ENCODE assay signal across 30 cellular contexts in the genomic region with DNA sequence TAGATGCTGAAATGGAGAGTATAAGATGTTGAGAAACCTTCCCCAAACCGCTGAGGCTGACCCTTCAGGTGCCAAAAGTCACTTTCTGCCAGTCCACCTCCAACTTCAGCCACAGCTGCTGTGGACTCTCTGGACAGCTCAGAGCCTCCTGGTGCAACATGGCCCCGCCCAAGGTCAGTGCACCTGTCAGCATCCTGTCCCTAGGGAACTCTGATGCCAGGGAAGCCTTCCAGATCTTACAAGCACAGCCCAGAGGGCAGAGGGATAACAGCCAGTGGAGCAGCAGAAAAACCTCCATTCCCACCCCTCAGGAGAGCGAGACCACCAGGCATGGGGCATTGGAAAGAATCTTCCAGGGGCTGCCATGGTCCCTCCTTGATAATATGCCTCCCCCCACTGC. TPM values are rescaled to one million over a fixed set of nuclear protein-coding genes. Genes with fewer than 3 reads are reported as not detected.
DNase-seq lines count a peak whose midpoint lies in the region; ATAC-seq and TF ChIP-seq lines count a peak whose summit lies in the region.
"Had no signal": no experiment of that assay in that cellular context is flagged by ENCODE, and none has a peak within 500 bp of the region (broad histone marks: within the 10 kb centered on the region; RNA-seq: fewer than 3 reads in every experiment).

No MANE protein-coding gene starts in this region.

- H3K9me3 Mint-ChIP-seq in stimulated activated effector memory CD8-positive, alpha-beta T cell treated with anti-CD3 and anti-CD28 coated beads, Interleukin-12 subunit alpha, Interleukin-12 subunit beta, amount 100 ng/mL, for 72 hours, result no peaks in the 10 kb centered on the region
- H3K9me3 Mint-ChIP-seq: activated naive CD4-positive, alpha-beta T cell treated with anti-CD3 and anti-CD28 coated beads, Interleukin-2, amount 50 U/mL, for 72 hours; neural progenitor cell had no signal

- peaks cover 11% of the 10 kb centered on the region for H3K4me1 Mint-ChIP-seq in stimulated activated effector memory CD8-positive, alpha-beta T cell treated with anti-CD3 and anti-CD28 coated beads, Interleukin-12 subunit alpha, Interleukin-12 subunit beta, amount 100 ng/mL, for 72 hours

- TF ChIP-seq CTCF in RWPE2 (IDR thresholded peaks at IDR 0.05; ENCODE audit: poor library complexity, severe bottlenecking) (no peak), lower lobe of right lung (IDR thresholded peaks at IDR 0.05) (no peak), ascending aorta (IDR thresholded peaks at IDR 0.05) (no peak)

- peak overlapping the region; percentile 64 for H3K27ac Mint-ChIP-seq in stimulated activated effector memory CD8-positive, alpha-beta T cell treated with anti-CD3 and anti-CD28 coated beads, Interleukin-12 subunit alpha, Interleukin-12 subunit beta, amount 100 ng/mL, for 72 hours
- H3K27ac Mint-ChIP-seq: activated CD4-positive, alpha-beta T cell treated with anti-CD3 and anti-CD28 coated beads for 36 hours; activated naive CD4-positive, alpha-beta T cell treated with anti-CD3 and anti-CD28 coated beads, Interleukin-2, amount 50 U/mL, for 72 hours had no signal

- H3K36me3 ChIP-seq in H7 (replicated peaks; ENCODE audit: control insufficient read depth, insufficient read depth, low read length) (no peaks in the 10 kb centered on the region), RWPE2 (ENCODE audit: low read depth) (no peaks in the 10 kb centered on the region), lower lobe of right lung (no peaks in the 10 kb centered on the region), ascending aorta (no peaks in the 10 kb centered on the region)
- H3K36me3 ChIP-seq: BLaER1 treated with 17β-estradiol and CSF1 and Interleukin-3, amounts not matched to agents 10 nM and 100 nM; neural progenitor cell; Peyer's patch; tibial artery had no signal

- intact Hi-C loops in lower lobe of right lung (cut with DNase I), result no loop called here
- intact Hi-C loops in ascending aorta (cut with DNase I), result no loop called here

- 0 out of 2 replicates have a peak, but pooled peaks cover 1% of the 10 kb centered on the region for H3K27me3 ChIP-seq in H7 (ENCODE audit: control insufficient read depth, insufficient read depth, low read length)
- no peaks in the 10 kb centered on the region for H3K27me3 ChIP-seq in RWPE2 (ENCODE audit: insufficient read depth, poor library complexity, severe bottlenecking)
- no peaks in the 10 kb centered on the region for H3K27me3 ChIP-seq in lower lobe of right lung (ENCODE audit: low read depth)
- H3K27me3 ChIP-seq in ascending aorta, result no peaks in the 10 kb centered on the region
- H3K27me3 ChIP-seq: Peyer's patch had no signal

- H3K36me3 Mint-ChIP-seq in stimulated activated effector memory CD8-positive, alpha-beta T cell treated with anti-CD3 and anti-CD28 coated beads, Interleukin-12 subunit alpha, Interleukin-12 subunit beta, amount 100 ng/mL, for 72 hours, result no peaks in the 10 kb centered on the region
- H3K36me3 Mint-ChIP-seq: activated naive CD4-positive, alpha-beta T cell treated with anti-CD3 and anti-CD28 coated beads, Interleukin-2, amount 50 U/mL, for 72 hours; neural progenitor cell had no signal

- ATAC-seq in RWPE2 (ENCODE audit: low read depth) (no peak), lower lobe of right lung (no peak), HG02763 (IDR thresholded peaks at IDR 0.05; ENCODE audit: unreplicated experiment) (no peak)
- ATAC-seq in stimulated activated effector memory CD8-positive, alpha-beta T cell treated with anti-CD3 and anti-CD28 coated beads, Interleukin-12 subunit alpha, Interleukin-12 subunit beta, amount 100 ng/mL, for 72 hours, result no peak
- ATAC-seq: activated CD4-positive, alpha-beta T cell treated with anti-CD3 and anti-CD28 coated beads for 36 hours; activated naive CD4-positive, alpha-beta T cell treated with anti-CD3 and anti-CD28 coated beads, Interleukin-2, amount 50 U/mL, for 72 hours had no signal

- H3K27ac ChIP-seq in RWPE2 (ENCODE audit: poor library complexity, severe bottlenecking) (no peak overlapping the region), lower lobe of right lung (no peak overlapping the region), ascending aorta (no peak overlapping the region)
- H3K27ac ChIP-seq: BLaER1 treated with 17β-estradiol and CSF1 and Interleukin-3, amounts not matched to agents 10 nM and 100 nM; HL-60; KMS-11; neural progenitor cell; Peyer's patch; tibial artery; VCaP had no signal

- DNase-seq in H7 (peak; percentile 15), RWPE2 (ENCODE audit: low spot score) (peak; percentile 30), lower lobe of right lung (peak; percentile 15), ascending aorta (ENCODE audit: low spot score in 2 of 2) (no peak), NCI-H1092 (lab: John Stamatoyannopoulos, UW) (no peak)
- DNase-seq in stimulated activated effector memory CD8-positive, alpha-beta T cell treated with anti-CD3 and anti-CD28 coated beads, Interleukin-12 subunit alpha, Interleukin-12 subunit beta, amount 100 ng/mL, for 72 hours (ENCODE audit: low spot score in 2 of 2), result no peak
- DNase-seq: activated CD4-positive, alpha-beta T cell treated with anti-CD3 and anti-CD28 coated beads for 36 hours; activated effector memory CD4-positive, alpha-beta T cell treated with Interleukin-2 at 50 U/mL for 16 hours; activated T-cell treated with anti-CD3 and anti-CD28 coated beads, Interleukin-2, amount 50 U/mL, for 1 hour; COR-L47; DMS79; hippocampal formation; NCI-H1417 treated with DMSO at 0.1 percent for 48 hours; NCI-H2029 treated with DMSO at 0.1 percent for 48 hours; stimulated activated CD4-positive, alpha-beta T cell treated with anti-CD3 and anti-CD28 coated beads, Interleukin-12 subunit alpha, Interleukin-12 subunit beta, amount 100 ng/mL, for 4 hours; stimulated activated CD4-positive, alpha-beta T cell treated with anti-CD3 and anti-CD28 coated beads, Interleukin-4, amount 100 ng/mL, for 1 hour; SW 1271; T1000; tibial artery had no signal

- H3K4me1 ChIP-seq in RWPE2 (ENCODE audit: insufficient read depth, poor library complexity, severe bottlenecking) (peaks cover 7% of the 10 kb centered on the region), lower lobe of right lung (no peaks in the 10 kb centered on the region), ascending aorta (no peaks in the 10 kb centered on the region)
- H3K4me1 ChIP-seq: Peyer's patch had no signal

- no peak overlapping the region for H3K4me3 Mint-ChIP-seq in stimulated activated effector memory CD8-positive, alpha-beta T cell treated with anti-CD3 and anti-CD28 coated beads, Interleukin-12 subunit alpha, Interleukin-12 subunit beta, amount 100 ng/mL, for 72 hours
- H3K4me3 Mint-ChIP-seq: activated CD4-positive, alpha-beta T cell treated with anti-CD3 and anti-CD28 coated beads for 36 hours; neural progenitor cell had no signal

- H3K9me3 ChIP-seq in RWPE2 (ENCODE audit: severe bottlenecking) (no peaks in the 10 kb centered on the region), lower lobe of right lung (no peaks in the 10 kb centered on the region), ascending aorta (no peaks in the 10 kb centered on the region)
- H3K9me3 ChIP-seq: Peyer's patch, tibial artery had no signal

- H3K4me3 ChIP-seq in H7 (ENCODE audit: insufficient read depth, low read depth, low read length) (no peak overlapping the region), RWPE2 (ENCODE audit: severe bottlenecking) (no peak overlapping the region), lower lobe of right lung (no peak overlapping the region), ascending aorta (no peak overlapping the region)
- H3K4me3 ChIP-seq: BLaER1 treated with 17β-estradiol and CSF1 and Interleukin-3, amounts not matched to agents 10 nM and 100 nM; neural progenitor cell; Peyer's patch; tibial artery had no signal

RNA-seq across cellular contexts. Expression of gene PTGES2, which starts 10.5 kb away (rescaled TPM):
- total RNA-seq in H7 (2014; rRNA removed; shearing (Covaris generic)), result 143 and 197 TPM in 2 replicates
- total RNA-seq in lower lobe of right lung, result 30.6 TPM
- total RNA-seq in ascending aorta, result 97.2 TPM

RNA-seq across cellular contexts. Expression of gene LCN2, which starts 11.3 kb away (rescaled TPM):
- total RNA-seq in H7 (2014; rRNA removed; shearing (Covaris generic)), result 1.4 TPM in 1 of 2 replicates, not detected in the other
- total RNA-seq in lower lobe of right lung (83.4 TPM), ascending aorta (not detected)
- total RNA-seq: activated CD4-positive, alpha-beta T cell treated with anti-CD3 and anti-CD28 coated beads for 36 hours; activated CD8-positive, alpha-beta memory T cell treated with anti-CD3 and anti-CD28 coated beads for 36 hours; activated naive CD4-positive, alpha-beta T cell treated with anti-CD3 and anti-CD28 coated beads, Interleukin-2, amount 50 U/mL, for 72 hours; fibroblast of lung; right cardiac atrium had no signal

RNA-seq across cellular contexts. Expression of gene BBLN, which starts 22.1 kb away (rescaled TPM):
- total RNA-seq in H7 (2014; rRNA removed; shearing (Covaris generic)), result 121 and 130 TPM in 2 replicates
- total RNA-seq in lower lobe of right lung (47.9 TPM), ascending aorta (389 TPM)

RNA-seq across cellular contexts. Expression of gene CIZ1, which starts 53.4 kb away (rescaled TPM):
- total RNA-seq in H7 (2014; rRNA removed; shearing (Covaris generic)), result 36.8 and 41.0 TPM in 2 replicates
- total RNA-seq in lower lobe of right lung (98.5 TPM), ascending aorta (85.8 TPM)

Comparison
In these comparisons a context has a peak if more than half of its experiments do, and no peak if none do; other contexts are left out.
1. DNase-seq: peak in H7 (single experiment), RWPE2 (single experiment) and lower lobe of right lung (single experiment); none in stimulated activated effector memory CD8-positive, alpha-beta T cell treated with anti-CD3 and anti-CD28 coated beads, Interleukin-12 subunit alpha, Interleukin-12 subunit beta, amount 100 ng/mL, for 72 hours (0 of 2), ascending aorta (0 of 2) and NCI-H1092 (single experiment).
2. RNA of gene LCN2, which starts 11.3 kb away (total RNA-seq): 83.4 TPM in lower lobe of right lung (single experiment); 1.4 TPM in H7 and not detected in ascending aorta (single experiment); every median in the first group is over 10 times any median in the second.